31 cellular contexts compared by ENCODE assay signal in genomic region chr14:66563731-66564130, GRCh38.
"Had no signal": no experiment of that assay in that cellular context is flagged by ENCODE, and none has a peak within 500 bp of the region (broad histone marks: within the 10 kb centered on the region; RNA-seq: fewer than 3 reads in every experiment).

No MANE protein-coding gene starts in this region.

- FAIRE-seq: islet of Langerhans, kidney, urothelium cell line had no signal

- H3K27me3 ChIP-seq: left lung, pancreas, stomach, testis, thyroid gland, upper lobe of right lung had no signal

- H3K27ac ChIP-seq: left lung, pancreas, prostate gland, skin epidermis, stomach, testis, thyroid gland, upper lobe of right lung had no signal

- H3K9me3 Mint-ChIP-seq: stimulated activated naive B cell treated with anti-CD40 and anti-IgM and Interleukin-4, amounts not matched to agents 10 μg/mL and 1 μg/mL and 100 μg/mL, for 72 hours had no signal

- H3K9me3 ChIP-seq: left lung, mucosa of descending colon, pancreas, prostate gland, stomach, testis, thyroid gland, upper lobe of right lung had no signal

- H3K4me1 Mint-ChIP-seq: mesothelial cell of epicardium had no signal

- H3K27me3 Mint-ChIP-seq: naive thymus-derived CD4-positive, alpha-beta T cell; natural killer cell treated with Interleukin-12 subunit alpha and Interleukin-12 subunit beta and Interleukin-15 and Interleukin-18, amount 100 ng/mL, for 72 hours; stimulated activated naive B cell treated with anti-CD40 and anti-IgM and Interleukin-4, amounts not matched to agents 10 μg/mL and 1 μg/mL and 100 μg/mL, for 72 hours had no signal

- H3K36me3 ChIP-seq: left lung, pancreas, prostate gland, stomach, thyroid gland, upper lobe of right lung had no signal

- H3K4me3 ChIP-seq: left lung, lung, mucosa of descending colon, pancreas, prostate gland, skin epidermis, stomach, testis, thyroid gland, upper lobe of right lung had no signal

- H3K4me1 ChIP-seq: left lung, pancreas, prostate gland, testis, thyroid gland, upper lobe of right lung had no signal

- H3K27ac Mint-ChIP-seq: immature natural killer cell; mesothelial cell of epicardium; naive thymus-derived CD4-positive, alpha-beta T cell; natural killer cell treated with Interleukin-12 subunit alpha and Interleukin-12 subunit beta and Interleukin-15 and Interleukin-18, amount 100 ng/mL, for 72 hours; stimulated activated naive B cell treated with anti-CD40 and anti-IgM and Interleukin-4, amounts not matched to agents 10 μg/mL and 1 μg/mL and 100 μg/mL, for 72 hours had no signal

- H3K4me3 Mint-ChIP-seq: immature natural killer cell; mesothelial cell of epicardium; naive thymus-derived CD4-positive, alpha-beta T cell; natural killer cell treated with Interleukin-12 subunit alpha and Interleukin-12 subunit beta and Interleukin-15 and Interleukin-18, amount 100 ng/mL, for 72 hours; stimulated activated naive B cell treated with anti-CD40 and anti-IgM and Interleukin-4, amounts not matched to agents 10 μg/mL and 1 μg/mL and 100 μg/mL, for 72 hours had no signal

- DNase-seq: hippocampal formation; immature natural killer cell; kidney; left colon; left lung; mesendoderm; mucosa of descending colon; naive thymus-derived CD4-positive, alpha-beta T cell; nucleus accumbens; pancreas; posterior cingulate gyrus; retina; right cardiac atrium; stimulated activated CD4-positive, alpha-beta T cell treated with anti-CD3 and anti-CD28 coated beads, Interleukin-12 subunit alpha, Interleukin-12 subunit beta, amount 100 ng/mL, for 4 hours; stimulated activated CD4-positive, alpha-beta T cell treated with anti-CD3 and anti-CD28 coated beads, Interleukin-15, amount 100 ng/mL, for 24 hours; stimulated activated CD4-positive, alpha-beta T cell treated with anti-CD3 and anti-CD28 coated beads, Interleukin-2, amount 100 ng/mL, for 24 hours; stimulated activated CD4-positive, alpha-beta T cell treated with anti-CD3 and anti-CD28 coated beads, Interleukin-4, amount 100 ng/mL, for 1 hour; stimulated activated naive B cell treated with anti-CD40 and anti-IgM and Interleukin-4, amounts not matched to agents 10 μg/mL and 1 μg/mL and 100 μg/mL, for 72 hours; stimulated activated naive CD8-positive, alpha-beta T cell treated with anti-CD3 and anti-CD28 coated beads, Interleukin-15, Interleukin-2, amounts not matched to agents 100 U/mL and 50 U/mL, for 24 hours; stomach; testis; thyroid gland; trophoblast cell; upper lobe of right lung had no signal

- H3K36me3 Mint-ChIP-seq: immature natural killer cell; natural killer cell treated with Interleukin-12 subunit alpha and Interleukin-12 subunit beta and Interleukin-15 and Interleukin-18, amount 100 ng/mL, for 72 hours had no signal
